8 cellular contexts compared by ENCODE assay signal in genomic region chr16:67968440-67969285, GRCh38. TPM values are rescaled to one million over a fixed set of nuclear protein-coding genes. Genes with fewer than 3 reads are reported as not detected.
A peak's percentile ranks its signal among the peaks of the same experiment; 100 is the strongest.
DNase-seq lines count a peak whose midpoint lies in the region; ATAC-seq and TF ChIP-seq lines count a peak whose summit lies in the region.

SLC12A4 (minus strand) TSS chr16:67968637; CDS start chr16:67968553, 84 bp downstream.

- no peaks in the 10 kb centered on the region for H3K36me3 ChIP-seq in CD4-positive, CD25-positive, alpha-beta regulatory T cell (ENCODE audit: control insufficient read depth, insufficient read depth, low read length)
- no peaks in the 10 kb centered on the region for H3K36me3 ChIP-seq in gastroesophageal sphincter
- no peaks in the 10 kb centered on the region for H3K36me3 ChIP-seq in suprapubic skin

- H3K27ac Mint-ChIP-seq in CD4-positive, CD25-positive, alpha-beta regulatory T cell, result peak within 1 kb of the TSS; percentile 91 to 99 (median 94)
- peak within 1 kb of the TSS; percentile 78 for H3K27ac Mint-ChIP-seq in activated naive CD4-positive, alpha-beta T cell treated with anti-CD3 and anti-CD28 coated beads for 36 hours

- peak within 1 kb of the TSS; percentile 80 for H3K4me3 ChIP-seq in CD4-positive, CD25-positive, alpha-beta regulatory T cell (ENCODE audit: low read depth, low read length)
- H3K4me3 ChIP-seq in HL-60 (replicated peaks; ENCODE audit: insufficient read depth, low read length) (peak within 1 kb of the TSS; percentile 60), gastroesophageal sphincter (peak within 1 kb of the TSS; percentile 65 to 99), suprapubic skin (peak within 1 kb of the TSS; percentile 74)

- ATAC-seq in CD4-positive, CD25-positive, alpha-beta regulatory T cell (ENCODE audit: low read depth in 2 of 2), result peak; percentile 84 to 86
- ATAC-seq in GM19455 (IDR thresholded peaks at IDR 0.05; ENCODE audit: unreplicated experiment), result peak; percentile 74
- ATAC-seq in gastroesophageal sphincter, result peak; percentile 88

- TF ChIP-seq EP300 in gastroesophageal sphincter (IDR thresholded peaks at IDR 0.05) (no peak), suprapubic skin (IDR thresholded peaks at IDR 0.05) (no peak)

- H3K27me3 Mint-ChIP-seq in CD4-positive, CD25-positive, alpha-beta regulatory T cell, result peaks cover 5% of the 10 kb centered on the region
- H3K27me3 Mint-ChIP-seq in activated naive CD4-positive, alpha-beta T cell treated with anti-CD3 and anti-CD28 coated beads for 36 hours (ENCODE audit: low read depth), result no peaks in the 10 kb centered on the region

- no peaks in the 10 kb centered on the region for H3K9me3 ChIP-seq in CD4-positive, CD25-positive, alpha-beta regulatory T cell (ENCODE audit: control insufficient read depth in 2 of 2, low read length in 2 of 2)
- H3K9me3 ChIP-seq in gastroesophageal sphincter (no peaks in the 10 kb centered on the region), suprapubic skin (no peaks in the 10 kb centered on the region)

- no peaks in the 10 kb centered on the region for H3K9me3 Mint-ChIP-seq in CD4-positive, CD25-positive, alpha-beta regulatory T cell
- no peaks in the 10 kb centered on the region for H3K9me3 Mint-ChIP-seq in activated naive CD4-positive, alpha-beta T cell treated with anti-CD3 and anti-CD28 coated beads for 36 hours

- CTCF ChIA-PET in activated naive CD4-positive, alpha-beta T cell treated with anti-CD3 and anti-CD28 coated beads for 36 hours (lab: Charles Lee), result interaction anchor here (1.0 to 1.4 kb wide), 4 partner anchors 19 to 35 kb away, joined by 3 to 4 read pairs (median 3); no protein-coding TSS in a partner anchor

- 14% methylated on average over 5 of the region's 75 CpGs; no CpG with 5 or more reads in 1 of the 2 donors for WGBS in gastroesophageal sphincter (ENCODE audit: low coverage in 1 of 2), 2 donors
- 0% methylated on average over 8 of the region's 75 CpGs for WGBS in suprapubic skin

- H3K4me1 Mint-ChIP-seq in CD4-positive, CD25-positive, alpha-beta regulatory T cell, result peaks cover 5 to 40% (median 29%) of the 10 kb centered on the region in 4 donors
- peaks cover 10% of the 10 kb centered on the region for H3K4me1 Mint-ChIP-seq in activated naive CD4-positive, alpha-beta T cell treated with anti-CD3 and anti-CD28 coated beads for 36 hours (ENCODE audit: low read depth)

- TF ChIP-seq CTCF in HL-60 (IDR thresholded peaks at IDR 0.05; ENCODE audit: insufficient read depth, low read length) (no peak), gastroesophageal sphincter (IDR thresholded peaks at IDR 0.05) (peak in 1 of 4 experiments; percentile 1), suprapubic skin (IDR thresholded peaks at IDR 0.05) (no peak)

- TF ChIP-seq POLR2A in gastroesophageal sphincter (IDR thresholded peaks at IDR 0.05) (peak; percentile 95 to 97), suprapubic skin (IDR thresholded peaks at IDR 0.05) (peak; percentile 34 to 85)

- peaks cover 24% of the 10 kb centered on the region for H3K4me1 ChIP-seq in CD4-positive, CD25-positive, alpha-beta regulatory T cell (ENCODE audit: control insufficient read depth, insufficient read depth, low read length, poor library complexity, severe bottlenecking)
- H3K4me1 ChIP-seq in gastroesophageal sphincter (peaks cover 0 to 47% (median 33%) of the 10 kb centered on the region in 3 donors), suprapubic skin (peaks cover 44% of the 10 kb centered on the region)

- no peaks in the 10 kb centered on the region for H3K36me3 Mint-ChIP-seq in CD4-positive, CD25-positive, alpha-beta regulatory T cell
- H3K36me3 Mint-ChIP-seq in activated naive CD4-positive, alpha-beta T cell treated with anti-CD3 and anti-CD28 coated beads for 36 hours (ENCODE audit: low read depth), result no peaks in the 10 kb centered on the region

- no peaks in the 10 kb centered on the region for H3K27me3 ChIP-seq in CD4-positive, CD25-positive, alpha-beta regulatory T cell (ENCODE audit: control insufficient read depth, insufficient read depth, low read length)
- H3K27me3 ChIP-seq in HL-60 (ENCODE audit: insufficient read depth, poor library complexity, severe bottlenecking) (no peaks in the 10 kb centered on the region), gastroesophageal sphincter (no peaks in the 10 kb centered on the region), suprapubic skin (no peaks in the 10 kb centered on the region)

- intact Hi-C loops in activated naive CD4-positive, alpha-beta T cell treated with anti-CD3 and anti-CD28 coated beads for 36 hours (cut with micrococcal nuclease), result loop anchor here (1.0 to 2.0 kb wide), 12 partner anchors 16 to 487 kb away; partner anchors contain the start of genes ATP6V0D1, DDX28, DPEP2 and DUS2

- peak within 1 kb of the TSS; percentile 90 to 98 (median 96) for H3K4me3 Mint-ChIP-seq in CD4-positive, CD25-positive, alpha-beta regulatory T cell
- H3K4me3 Mint-ChIP-seq in activated naive CD4-positive, alpha-beta T cell treated with anti-CD3 and anti-CD28 coated beads for 36 hours, result peak within 1 kb of the TSS; percentile 97

- peak within 1 kb of the TSS; percentile 65 for H3K27ac ChIP-seq in CD4-positive, CD25-positive, alpha-beta regulatory T cell (ENCODE audit: insufficient read depth, low read length, poor library complexity, severe bottlenecking)
- no peak within 1 kb of the TSS for H3K27ac ChIP-seq in HL-60 (replicated peaks)
- peak within 1 kb of the TSS; percentile 87 to 100 (median 99) for H3K27ac ChIP-seq in gastroesophageal sphincter
- H3K27ac ChIP-seq in suprapubic skin, result peak within 1 kb of the TSS; percentile 95

- DNase-seq in CD4-positive, CD25-positive, alpha-beta regulatory T cell, result peak; percentile 82 to 86 (median 86)
- DNase-seq in HL-60 (ENCODE audit: low read depth in 1 of 2, low spot score in 1 of 2) (peak; percentile 21 to 59), SK-N-DZ (ENCODE audit: low spot score) (peak; percentile 74), occipital lobe (lab: John Stamatoyannopoulos, UW) (peak; percentile 26), suprapubic skin (ENCODE audit: low spot score in 2 of 2) (peak; percentile 88 to 90)
- DNase-seq in activated naive CD4-positive, alpha-beta T cell treated with anti-CD3 and anti-CD28 coated beads for 36 hours, result peak; percentile 93

RNA-seq across cellular contexts. Expression of gene SLC12A4, which starts in this region (rescaled TPM):
- total RNA-seq in CD4-positive, CD25-positive, alpha-beta regulatory T cell, result 30.4 TPM
- 1 to 10 TPM; 5.0 to 6.4 (median 5.8) TPM for polyA plus RNA-seq in CD4-positive, CD25-positive, alpha-beta regulatory T cell
- 3.4 and 5.0 TPM in 2 replicates for polyA plus RNA-seq in SK-N-DZ (2014; cell fraction: cytosol; rRNA removed)
- polyA plus RNA-seq in SK-N-DZ (2014; cell fraction: nucleus; rRNA removed), result 11.8 and 13.3 TPM in 2 replicates
- total RNA-seq in activated naive CD4-positive, alpha-beta T cell treated with anti-CD3 and anti-CD28 coated beads for 36 hours, result 10 to 100 TPM; 24.3 to 28.9 TPM
- 100 to 1,000 TPM in 1 of 4 donors, 10 to 100 TPM in 3; 54.7 to 121 (median 64.0) TPM for total RNA-seq in gastroesophageal sphincter
- 8.0 TPM for total RNA-seq in occipital lobe
- total RNA-seq in suprapubic skin, result 100 to 1,000 TPM in 1 of 4 donors, 10 to 100 TPM in 3; 31.2 to 165 (median 72.2) TPM

Comparison
In these comparisons a context has a peak if more than half of its experiments do, and no peak if none do; other contexts are left out.
1. DNase-seq: peak in every context shown above with its lines; median percentile 93 in activated naive CD4-positive, alpha-beta T cell treated with anti-CD3 and anti-CD28 coated beads for 36 hours; 89 in suprapubic skin; 86 in CD4-positive, CD25-positive, alpha-beta regulatory T cell; 74 in SK-N-DZ; 40 in HL-60; 26 in occipital lobe.